Comparison of ENCODE assay signal across 22 cellular contexts in genomic region chr9:131140550-131140949, GRCh38.
"Had no signal": no experiment of that assay in that cellular context is flagged by ENCODE, and none has a peak within 500 bp of the region (broad histone marks: within the 10 kb centered on the region; RNA-seq: fewer than 3 reads in every experiment).

No MANE protein-coding gene starts in this region.

- H3K9me3 ChIP-seq: SJSA1 had no signal

- FAIRE-seq: HepG2, RCC 7860 had no signal

- H3K4me3 ChIP-seq: SJSA1, SK-N-MC had no signal

- H3K27me3 ChIP-seq: SJSA1 had no signal

- H3K4me1 ChIP-seq: SJSA1 had no signal

- H3K27ac ChIP-seq: KMS-11, SJSA1, SK-N-MC had no signal

- DNase-seq: IMR-90, Kasumi-1, MM.1S, NCI-H1092 treated with DMSO at 0.1 percent for 48 hours, NCI-H146, NCI-H1694 treated with DMSO at 0.1 percent for 48 hours, NCI-H1930, NCI-H2081, NCI-H2107, NCI-H226, NCI-H446, NCI-H510A, NCI-H526 treated with DMSO at 0.1 percent for 48 hours, NCI-H774, Right ventricle myocardium superior, RPMI8226, SIG-M5 had no signal

- H3K9ac ChIP-seq: KMS-11 had no signal

- H3K4me2 ChIP-seq: KMS-11 had no signal

- ATAC-seq: HepG2 had no signal
